In genomic region chr13:25372275-25373081, GRCh38 we compare ENCODE assay signal across 8 cellular contexts. TPM values are rescaled to one million over a fixed set of nuclear protein-coding genes. Genes with fewer than 3 reads are reported as not detected.
DNase-seq lines count a peak whose midpoint lies in the region; ATAC-seq and TF ChIP-seq lines count a peak whose summit lies in the region.

No MANE protein-coding gene starts in this region.

- H3K9me3 ChIP-seq in ascending aorta (no peaks in the 10 kb centered on the region), thoracic aorta (no peaks in the 10 kb centered on the region)

- peak overlapping the region; percentile 45 for H3K4me3 Mint-ChIP-seq in activated naive CD4-positive, alpha-beta T cell treated with anti-CD3 and anti-CD28 coated beads for 36 hours
- H3K4me3 Mint-ChIP-seq in activated T-helper 1 cell treated with anti-CD3 and anti-CD28 coated beads, Interleukin-12 subunit alpha, Interleukin-12 subunit beta, Interleukin-2, Interleukin-4 antibody, amounts not matched to agents 30 ng/mL and 10 ng/mL and 1 ng/mL, durations not matched to agents 14 hours and 24 hours and 36 hours, result no peak overlapping the region

- intact Hi-C loops in activated naive CD4-positive, alpha-beta T cell treated with anti-CD3 and anti-CD28 coated beads for 36 hours (cut with micrococcal nuclease), result no loop called here
- intact Hi-C loops in ascending aorta (cut with DNase I), result no loop called here
- intact Hi-C loops in activated T-helper 1 cell treated with anti-CD3 and anti-CD28 coated beads, Interleukin-12 subunit alpha, Interleukin-12 subunit beta, Interleukin-2, Interleukin-4 antibody, amounts not matched to agents 30 ng/mL and 10 ng/mL and 1 ng/mL, durations not matched to agents 14 hours and 24 hours and 36 hours (cut with micrococcal nuclease), result no loop called here

- H3K27me3 Mint-ChIP-seq in activated naive CD4-positive, alpha-beta T cell treated with anti-CD3 and anti-CD28 coated beads for 36 hours (ENCODE audit: low read depth), result peaks cover 60% of the 10 kb centered on the region
- H3K27me3 Mint-ChIP-seq in activated T-helper 1 cell treated with anti-CD3 and anti-CD28 coated beads, Interleukin-12 subunit alpha, Interleukin-12 subunit beta, Interleukin-2, Interleukin-4 antibody, amounts not matched to agents 30 ng/mL and 10 ng/mL and 1 ng/mL, durations not matched to agents 14 hours and 24 hours and 36 hours (ENCODE audit: insufficient read depth), result peaks cover 73% of the 10 kb centered on the region

- peaks cover 4% of the 10 kb centered on the region for H3K4me1 Mint-ChIP-seq in activated naive CD4-positive, alpha-beta T cell treated with anti-CD3 and anti-CD28 coated beads for 36 hours (ENCODE audit: low read depth)
- H3K4me1 Mint-ChIP-seq in activated T-helper 1 cell treated with anti-CD3 and anti-CD28 coated beads, Interleukin-12 subunit alpha, Interleukin-12 subunit beta, Interleukin-2, Interleukin-4 antibody, amounts not matched to agents 30 ng/mL and 10 ng/mL and 1 ng/mL, durations not matched to agents 14 hours and 24 hours and 36 hours (ENCODE audit: low read depth), result no peaks in the 10 kb centered on the region

- CTCF ChIA-PET in activated naive CD4-positive, alpha-beta T cell treated with anti-CD3 and anti-CD28 coated beads for 36 hours (lab: Charles Lee), result no interaction called here

- H3K9me3 Mint-ChIP-seq in activated naive CD4-positive, alpha-beta T cell treated with anti-CD3 and anti-CD28 coated beads for 36 hours, result no peaks in the 10 kb centered on the region
- no peaks in the 10 kb centered on the region for H3K9me3 Mint-ChIP-seq in activated T-helper 1 cell treated with anti-CD3 and anti-CD28 coated beads, Interleukin-12 subunit alpha, Interleukin-12 subunit beta, Interleukin-2, Interleukin-4 antibody, amounts not matched to agents 30 ng/mL and 10 ng/mL and 1 ng/mL, durations not matched to agents 14 hours and 24 hours and 36 hours

- H3K36me3 ChIP-seq in ascending aorta (no peaks in the 10 kb centered on the region), thoracic aorta (no peaks in the 10 kb centered on the region)

- H3K4me1 ChIP-seq in ascending aorta (no peaks in the 10 kb centered on the region), thoracic aorta (ENCODE audit: control insufficient read depth in 1 of 2, low read depth in 2 of 2) (peaks cover 0 to 5% of the 10 kb centered on the region in 2 donors)

- DNase-seq in activated naive CD4-positive, alpha-beta T cell treated with anti-CD3 and anti-CD28 coated beads for 36 hours, result no peak
- DNase-seq in activated naive CD4-positive, alpha-beta T cell treated with anti-CD3 and anti-CD28 coated beads, Interleukin-2, amount 50 U/mL, for 16 hours, result no peak
- DNase-seq in ascending aorta (ENCODE audit: low spot score in 2 of 2), result no peak
- no peak for DNase-seq in thoracic aorta (ENCODE audit: low spot score)
- DNase-seq in NCI-H1436 (lab: John Stamatoyannopoulos, UW), result no peak
- no peak for DNase-seq in activated T-helper 1 cell treated with anti-CD3 and anti-CD28 coated beads, Interleukin-12 subunit alpha, Interleukin-12 subunit beta, Interleukin-2, Interleukin-4 antibody, amounts not matched to agents 30 ng/mL and 10 ng/mL and 1 ng/mL, durations not matched to agents 14 hours and 24 hours and 36 hours (ENCODE audit: low spot score)
- DNase-seq in GOT3 (lab: John Stamatoyannopoulos, UW), result no peak

- H3K36me3 Mint-ChIP-seq in activated naive CD4-positive, alpha-beta T cell treated with anti-CD3 and anti-CD28 coated beads for 36 hours (ENCODE audit: low read depth), result no peaks in the 10 kb centered on the region
- H3K36me3 Mint-ChIP-seq in activated T-helper 1 cell treated with anti-CD3 and anti-CD28 coated beads, Interleukin-12 subunit alpha, Interleukin-12 subunit beta, Interleukin-2, Interleukin-4 antibody, amounts not matched to agents 30 ng/mL and 10 ng/mL and 1 ng/mL, durations not matched to agents 14 hours and 24 hours and 36 hours (ENCODE audit: low read depth), result no peaks in the 10 kb centered on the region

- H3K27ac Mint-ChIP-seq in activated naive CD4-positive, alpha-beta T cell treated with anti-CD3 and anti-CD28 coated beads for 36 hours, result no peak overlapping the region
- no peak overlapping the region for H3K27ac Mint-ChIP-seq in activated T-helper 1 cell treated with anti-CD3 and anti-CD28 coated beads, Interleukin-12 subunit alpha, Interleukin-12 subunit beta, Interleukin-2, Interleukin-4 antibody, amounts not matched to agents 30 ng/mL and 10 ng/mL and 1 ng/mL, durations not matched to agents 14 hours and 24 hours and 36 hours

- no peak for ATAC-seq in thoracic aorta (ENCODE audit: insufficient number of reproducible peaks, low FRiP score, low read depth)

- TF ChIP-seq CTCF in ascending aorta (IDR thresholded peaks at IDR 0.05), result no peak
- no peak for TF ChIP-seq CTCF in thoracic aorta (IDR thresholded peaks at IDR 0.05)

- peak overlapping the region; percentile 54 to 55 for H3K4me3 ChIP-seq in ascending aorta
- peak overlapping the region; percentile 59 for H3K4me3 ChIP-seq in thoracic aorta

- H3K27me3 ChIP-seq in ascending aorta (peaks cover 6% of the 10 kb centered on the region), layer of hippocampus (ENCODE audit: control insufficient read depth, insufficient read depth, low read length) (peaks cover 4% of the 10 kb centered on the region), thoracic aorta (replicated peaks; ENCODE audit: insufficient read depth) (no peaks in the 10 kb centered on the region)

- no peak overlapping the region for H3K27ac ChIP-seq in ascending aorta
- H3K27ac ChIP-seq in layer of hippocampus (ENCODE audit: low read depth, low read length), result peak overlapping the region; percentile 52
- no peak overlapping the region for H3K27ac ChIP-seq in thoracic aorta

RNA-seq across cellular contexts. Expression of gene ATP8A2, which starts 0.7 kb away (rescaled TPM):
- under 1 TPM; 0.22 to 0.24 TPM for total RNA-seq in activated naive CD4-positive, alpha-beta T cell treated with anti-CD3 and anti-CD28 coated beads for 36 hours
- under 0.01 TPM for total RNA-seq in ascending aorta
- total RNA-seq in thoracic aorta, result 1 to 10 TPM in 1 of 2 donors, under 1 TPM in 1; 0.41 to 1.6 TPM
- 0.51 and 0.52 TPM in 2 replicates for total RNA-seq in activated T-helper 1 cell treated with anti-CD3 and anti-CD28 coated beads, Interleukin-12 subunit alpha, Interleukin-12 subunit beta, Interleukin-2, Interleukin-4 antibody, amounts not matched to agents 30 ng/mL and 10 ng/mL and 1 ng/mL, durations not matched to agents 14 hours and 24 hours and 36 hours
